14 cellular contexts compared by ENCODE assay signal in the genomic region with DNA sequence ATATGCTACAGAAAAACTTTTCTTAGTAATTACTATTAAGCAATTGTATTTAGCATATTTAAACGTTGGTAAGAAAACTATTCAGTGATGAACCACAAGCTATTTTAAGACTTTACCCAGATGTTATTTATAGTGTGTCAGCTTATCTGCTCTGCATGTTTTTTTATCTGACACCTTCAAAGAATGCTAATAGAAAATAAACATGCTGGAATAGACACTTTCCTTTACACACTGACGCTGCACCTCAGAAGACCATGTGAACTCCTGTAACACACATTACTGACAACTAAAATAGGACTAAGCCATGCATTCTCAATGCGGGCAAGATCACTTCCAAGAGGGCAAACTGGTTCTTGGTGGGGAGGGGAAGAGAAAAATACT. TPM values are rescaled to one million over a fixed set of nuclear protein-coding genes. Genes with fewer than 3 reads are reported as not detected.
A peak's percentile ranks its signal among the peaks of the same experiment; 100 is the strongest.
DNase-seq lines count a peak whose midpoint lies in the region; ATAC-seq and TF ChIP-seq lines count a peak whose summit lies in the region.
"Had no signal": no experiment of that assay in that cellular context is flagged by ENCODE, and none has a peak within 500 bp of the region (broad histone marks: within the 10 kb centered on the region; RNA-seq: fewer than 3 reads in every experiment).

No MANE protein-coding gene starts in this region.

- H3K36me3 Mint-ChIP-seq in Calu3 (ENCODE audit: insufficient read depth, unreplicated experiment) = peaks cover 4% of the 10 kb centered on the region

- no peaks in the 10 kb centered on the region for H3K36me3 ChIP-seq in psoas muscle (ENCODE audit: insufficient read depth in 1 of 2, low read depth in 1 of 2)

- H3K4me3 ChIP-seq in fibroblast of the aortic adventitia (ENCODE audit: low read depth, low read length) (no peak overlapping the region), psoas muscle (peak overlapping the region; percentile 31)
- H3K4me3 ChIP-seq: SK-N-MC had no signal

- H3K4me3 Mint-ChIP-seq in Calu3 (ENCODE audit: low read depth, unreplicated experiment) = no peak overlapping the region
- H3K4me3 Mint-ChIP-seq: activated CD4-positive, alpha-beta T cell treated with anti-CD3 and anti-CD28 coated beads, Interleukin-2, amount 10 ng/mL, durations not matched to agents 24 days and 14 days had no signal

- H3K27ac ChIP-seq in psoas muscle = peak overlapping the region; percentile 88
- H3K27ac ChIP-seq: SK-N-MC had no signal

- H3K9me3 ChIP-seq in psoas muscle = no peaks in the 10 kb centered on the region

- H3K27me3 ChIP-seq in psoas muscle (ENCODE audit: insufficient read depth in 3 of 3, low read length in 2 of 3) = no peaks in the 10 kb centered on the region

- no peak overlapping the region for H3K27ac Mint-ChIP-seq in Calu3 (ENCODE audit: unreplicated experiment)
- H3K27ac Mint-ChIP-seq: activated CD4-positive, alpha-beta T cell treated with anti-CD3 and anti-CD28 coated beads, Interleukin-2, amount 10 ng/mL, durations not matched to agents 24 days and 14 days; progenitor cell of endocrine pancreas had no signal

- H3K4me1 Mint-ChIP-seq in Calu3 (ENCODE audit: low read depth, unreplicated experiment) = peaks cover 17% of the 10 kb centered on the region

- H3K4me1 ChIP-seq in psoas muscle = peaks cover 58% of the 10 kb centered on the region

- DNase-seq in fibroblast of the aortic adventitia (ENCODE audit: low read depth) = peak; percentile 17
- no peak for DNase-seq in psoas muscle
- no peak for DNase-seq in Calu3
- DNase-seq in GM03348 (ENCODE audit: low spot score) = no peak
- DNase-seq in anterior cingulate cortex (lab: John Stamatoyannopoulos, UW) = no peak
- DNase-seq: activated CD4-positive, alpha-beta T cell treated with anti-CD3 and anti-CD28 coated beads, Interleukin-2, amount 10 ng/mL, durations not matched to agents 24 days and 14 days; cortex of kidney; foreskin fibroblast; NCI-H1092 treated with DMSO at 0.1 percent for 48 hours; NCI-H524 treated with DMSO at 0.1 percent for 48 hours had no signal

- CTCF ChIA-PET in Calu3 (lab: Charles Lee) = no interaction called here

- WGBS in psoas muscle, 3 donors = 13 to 19% (median 17%) methylated on average over 3 of the region's 3 CpGs

- ATAC-seq in GM19351 (IDR thresholded peaks at IDR 0.05; ENCODE audit: unreplicated experiment) = peak; percentile 37
- peak; percentile 45 for ATAC-seq in HG03378 (IDR thresholded peaks at IDR 0.05; ENCODE audit: unreplicated experiment)
- peak; percentile 70 to 91 (median 86) for ATAC-seq in psoas muscle

- H3K27me3 Mint-ChIP-seq in Calu3 (ENCODE audit: unreplicated experiment) = no peaks in the 10 kb centered on the region
- H3K27me3 Mint-ChIP-seq: activated CD4-positive, alpha-beta T cell treated with anti-CD3 and anti-CD28 coated beads, Interleukin-2, amount 10 ng/mL, durations not matched to agents 24 days and 14 days; progenitor cell of endocrine pancreas had no signal

- intact Hi-C loops in psoas muscle (cut with DNase I) (loop anchor here in 1 of 2 donors (5.0 kb wide), 1 partner anchor 39 kb away; the partner anchor contains the start of gene FNIP1), Calu3 (cut with micrococcal nuclease; ENCODE audit: unreplicated experiment) (no loop called here)

- TF ChIP-seq CTCF in fibroblast of the aortic adventitia (IDR thresholded peaks at IDR 0.05; ENCODE audit: insufficient read depth, low read length) = no peak
- no peak for TF ChIP-seq CTCF in psoas muscle (IDR thresholded peaks at IDR 0.05)
- no peak for TF ChIP-seq CTCF in Calu3 (IDR thresholded peaks at IDR 0.05; ENCODE audit: unreplicated experiment)

- H3K9me3 Mint-ChIP-seq in Calu3 (ENCODE audit: low read depth, unreplicated experiment) = peaks cover 2% of the 10 kb centered on the region

- no TSS peak for BruUV-seq in Calu3 (replicated peaks; lab: Mats Ljungman, UMichigan)

RNA-seq across cellular contexts. Expression of gene FNIP1, which starts 38.3 kb away (rescaled TPM):
- 99.9 and 125 TPM in 2 replicates for total RNA-seq in fibroblast of the aortic adventitia (ENCODE audit: low replicate concordance)
- 10 to 100 TPM; 19.0 to 45.2 (median 30.1) TPM for total RNA-seq in psoas muscle
- polyA plus RNA-seq in psoas muscle = 10 to 100 TPM in 1 of 3 donors, 1 to 10 TPM in 2; 6.4 to 25.0 (median 9.2) TPM
- total RNA-seq in Calu3 (2022) = 46.0 and 46.5 TPM in 2 replicates
